Comparison of ENCODE assay signal across 20 cellular contexts in genomic region chr3:31027191-31027761, GRCh38.
"Had no signal": no experiment of that assay in that cellular context is flagged by ENCODE, and none has a peak within 500 bp of the region (broad histone marks: within the 10 kb centered on the region; RNA-seq: fewer than 3 reads in every experiment).

No MANE protein-coding gene starts in this region.

- H3K4me1 Mint-ChIP-seq: activated naive CD4-positive, alpha-beta T cell treated with anti-CD3 and anti-CD28 coated beads, Interleukin-2, amount 50 U/mL, for 24 hours; nephron had no signal

- H3K27me3 ChIP-seq: breast epithelium, stomach, upper lobe of left lung had no signal

- H3K4me3 ChIP-seq: breast epithelium, lung, smooth muscle cell, stomach, upper lobe of left lung had no signal

- H3K27ac Mint-ChIP-seq: activated naive CD4-positive, alpha-beta T cell treated with anti-CD3 and anti-CD28 coated beads, Interleukin-2, amount 50 U/mL, for 24 hours; mesothelial cell of epicardium; nephron had no signal

- H3K4me3 Mint-ChIP-seq: activated naive CD4-positive, alpha-beta T cell treated with anti-CD3 and anti-CD28 coated beads, Interleukin-2, amount 50 U/mL, for 24 hours; mesothelial cell of epicardium; nephron had no signal

- H3K4me1 ChIP-seq: breast epithelium, stomach, upper lobe of left lung had no signal

- H3K36me3 ChIP-seq: breast epithelium, stomach, upper lobe of left lung had no signal

- FAIRE-seq: astrocyte, endometrium, frontal cortex had no signal

- H3K27me3 Mint-ChIP-seq: activated naive CD4-positive, alpha-beta T cell treated with anti-CD3 and anti-CD28 coated beads, Interleukin-2, amount 50 U/mL, for 24 hours had no signal

- ATAC-seq: sciatic nerve had no signal

- H3K4me2 ChIP-seq: smooth muscle cell had no signal

- H3K27ac ChIP-seq: breast epithelium, stomach, upper lobe of left lung, VCaP had no signal

- DNase-seq: activated CD4-positive, CD25-positive, alpha-beta regulatory T cell treated with anti-CD3 and anti-CD28 coated beads, Interleukin-2, amount 50 U/mL, for 72 hours; activated gamma-delta T cell; cortex of kidney; erythroblast; hypothalamus; islet precursor cell; stimulated activated CD4-positive, alpha-beta T cell treated with anti-CD3 and anti-CD28 coated beads, Interleukin-4, amount 100 ng/mL, for 1 hour; stomach had no signal
